ENCODE assay signal across 8 cellular contexts in the genomic region with DNA sequence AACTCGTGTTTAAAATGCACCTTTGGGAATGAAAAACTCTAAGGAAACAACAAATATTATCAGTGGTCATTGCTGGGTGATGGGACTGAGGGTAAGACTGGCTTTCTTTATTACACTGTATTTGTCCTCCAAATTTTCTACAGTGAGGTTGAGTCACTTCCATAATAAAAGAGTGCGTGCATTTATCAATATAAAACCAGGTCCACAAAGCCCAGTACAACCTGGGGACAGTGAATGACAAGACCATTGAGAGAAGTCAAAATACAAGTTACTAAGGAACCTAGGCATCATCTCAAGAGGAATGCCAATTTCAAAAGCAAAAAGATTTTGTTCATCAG.
DNase-seq lines count a peak whose midpoint lies in the region; ATAC-seq, FAIRE-seq and TF ChIP-seq lines count a peak whose summit lies in the region.

No MANE protein-coding gene starts in this region.

- TF ChIP-seq POLR2A in H54 (IDR thresholded peaks at IDR 0.05; ENCODE audit: low read depth, low read length), result no peak

- intact Hi-C loops in ascending aorta (cut with DNase I), result loop anchor here (5.0 to 10.0 kb wide), 4 partner anchors 369 to 1161 kb away; partner anchors contain the start of genes MAGED1, NUDT10, RIBC1 and SMC1A

- no peaks in the 10 kb centered on the region for H3K36me3 ChIP-seq in ascending aorta

- DNase-seq in AG09309 (ENCODE audit: low read depth), result no peak
- no peak for DNase-seq in HFFc6
- DNase-seq in ascending aorta (ENCODE audit: low spot score in 2 of 2), result no peak
- no peak for DNase-seq in memory B cell (ENCODE audit: low spot score in 2 of 2)
- DNase-seq in HT-29 (ENCODE audit: low spot score), result no peak
- no peak for DNase-seq in DMS79 treated with DMSO at 0.1 percent for 48 hours (lab: John Stamatoyannopoulos, UW)
- no peak for DNase-seq in NCI-H510A (lab: John Stamatoyannopoulos, UW)
- no peak for DNase-seq in H54 (ENCODE audit: insufficient read length, low spot score)

- H3K4me3 ChIP-seq in AG09309 (ENCODE audit: control insufficient read depth, low read depth, low read length) (peak overlapping the region; percentile 54; the same call in 1 of the 2 replicates), ascending aorta (peak overlapping the region; percentile 59 to 66)

- H3K9me3 Mint-ChIP-seq in HFFc6 (no peaks in the 10 kb centered on the region), memory B cell (no peaks in the 10 kb centered on the region)

- peak overlapping the region; percentile 95; the same call in 1 of the 2 replicates for H3K27ac Mint-ChIP-seq in HFFc6
- H3K27ac Mint-ChIP-seq in memory B cell, result peak overlapping the region; percentile 97

- H3K36me3 Mint-ChIP-seq in HFFc6 (ENCODE audit: low read depth), result no peaks in the 10 kb centered on the region
- no peaks in the 10 kb centered on the region for H3K36me3 Mint-ChIP-seq in memory B cell

- H3K27me3 ChIP-seq in ascending aorta, result no peaks in the 10 kb centered on the region

- peaks cover 2% of the 10 kb centered on the region; the same call in 1 of the 2 replicates for H3K27me3 Mint-ChIP-seq in HFFc6 (ENCODE audit: insufficient read depth)
- H3K27me3 Mint-ChIP-seq in memory B cell, result peaks cover 5% of the 10 kb centered on the region

- FAIRE-seq in H54 (lab: Jason Lieb, UNC), result no peak

- H3K4me3 Mint-ChIP-seq in HFFc6, result peak overlapping the region; percentile 96
- H3K4me3 Mint-ChIP-seq in memory B cell, result peak overlapping the region; percentile 91

- H3K4me1 Mint-ChIP-seq in HFFc6 (ENCODE audit: low read depth) (peaks cover 16% of the 10 kb centered on the region), memory B cell (peaks cover 7% of the 10 kb centered on the region)

- ATAC-seq in memory B cell (ENCODE audit: low read depth), result no peak

- no peaks in the 10 kb centered on the region for H3K9me3 ChIP-seq in ascending aorta

- peaks cover 0 to 5% of the 10 kb centered on the region in 2 donors for H3K4me1 ChIP-seq in ascending aorta

- TF ChIP-seq CTCF in AG09309 (IDR thresholded peaks at IDR 0.05; ENCODE audit: control insufficient read depth, insufficient read depth, low read depth, low read length, missing control alignments) (no peak), HFFc6 (IDR thresholded peaks at IDR 0.05) (no peak), ascending aorta (IDR thresholded peaks at IDR 0.05) (no peak)

- H3K27ac ChIP-seq in ascending aorta, result no peak overlapping the region
